7 cellular contexts compared by ENCODE assay signal in genomic region chr1:246497331-246497915, GRCh38. TPM values are rescaled to one million over a fixed set of nuclear protein-coding genes. Genes with fewer than 3 reads are reported as not detected.
DNase-seq lines count a peak whose midpoint lies in the region; ATAC-seq lines count a peak whose summit lies in the region.

No MANE protein-coding gene starts in this region.

- H3K27me3 Mint-ChIP-seq in naive B cell: no peaks in the 10 kb centered on the region

- no peaks in the 10 kb centered on the region for H3K9me3 Mint-ChIP-seq in naive B cell

- peak overlapping the region in 1 of 6 donors; percentile 19 for H3K27ac Mint-ChIP-seq in naive B cell

- ATAC-seq in GM21360 (IDR thresholded peaks at IDR 0.05; ENCODE audit: unreplicated experiment) (peak; percentile 46), naive B cell (ENCODE audit: low read depth in 2 of 2) (peak; percentile 51 to 63), HG03095 (IDR thresholded peaks at IDR 0.05; ENCODE audit: unreplicated experiment) (no peak)

- H3K36me3 Mint-ChIP-seq in naive B cell: no peaks in the 10 kb centered on the region

- DNase-seq in DMS79 treated with DMSO at 0.1 percent for 48 hours (lab: John Stamatoyannopoulos, UW): peak; percentile 72
- peak; percentile 71 for DNase-seq in LoVo (ENCODE audit: low spot score)
- peak; percentile 67 for DNase-seq in RPMI7951 (ENCODE audit: low read depth)
- DNase-seq in effector CD4-positive, alpha-beta T cell: peak; percentile 27
- peak; percentile 59 for DNase-seq in naive B cell

- no peak overlapping the region for H3K4me3 Mint-ChIP-seq in naive B cell

- H3K4me1 Mint-ChIP-seq in naive B cell: peaks cover 4 to 5% (median 4%) of the 10 kb centered on the region in 3 donors

RNA-seq across cellular contexts. Expression of gene SMYD3, which starts 9.7 kb away (rescaled TPM):
- 29.5 and 33.9 TPM in 2 replicates for total RNA-seq in RPMI7951 (2014; rRNA removed; shearing (Covaris generic))
- polyA plus RNA-seq in naive B cell (ENCODE audit: low read depth in 6 of 6): 10 to 100 TPM; 15.8 to 27.3 (median 19.5) TPM
